Comparison of ENCODE assay signal across 8 cellular contexts in genomic region chr2:208025037-208025813, GRCh38. TPM values are rescaled to one million over a fixed set of nuclear protein-coding genes. Genes with fewer than 3 reads are reported as not detected.
DNase-seq lines count a peak whose midpoint lies in the region; ATAC-seq and TF ChIP-seq lines count a peak whose summit lies in the region.

Gene PLEKHM3, minus strand, starts transcription at chr2:208025527. Its CDS starts 23,888 bp downstream, at chr2:208001639.

- peak within 1 kb of the TSS; percentile 38 to 85 for H3K27ac ChIP-seq in coronary artery

- ATAC-seq in GM18868 (IDR thresholded peaks at IDR 0.05; ENCODE audit: unreplicated experiment), result peak; percentile 91
- ATAC-seq in HG03103 (IDR thresholded peaks at IDR 0.05; ENCODE audit: low read depth, unreplicated experiment), result peak; percentile 83
- peak; percentile 99 for ATAC-seq in left lobe of liver

- TF ChIP-seq CTCF in AG09309 (IDR thresholded peaks at IDR 0.05; ENCODE audit: control insufficient read depth, insufficient read depth, low read depth, low read length, missing control alignments) (no peak), coronary artery (IDR thresholded peaks at IDR 0.05) (no peak)

- DNase-seq in AG09309 (ENCODE audit: low read depth) (peak; percentile 48), NCI-H446 (lab: John Stamatoyannopoulos, UW) (peak; percentile 44 to 86), coronary artery (ENCODE audit: low spot score) (peak; percentile 89), left lobe of liver (ENCODE audit: low spot score) (peak; percentile 88)
- peak; percentile 86 for DNase-seq in activated CD4-positive, alpha-beta T cell treated with anti-CD3 and anti-CD28 coated beads for 48 hours
- peak; percentile 56 for DNase-seq in stimulated activated CD4-positive, alpha-beta T cell treated with anti-CD3 and anti-CD28 coated beads, Interleukin-2, amount 100 ng/mL, for 4 hours (ENCODE audit: low read depth)

- H3K4me3 ChIP-seq in AG09309 (ENCODE audit: control insufficient read depth, low read depth, low read length) (peak within 1 kb of the TSS; percentile 87), coronary artery (peak within 1 kb of the TSS; percentile 97)

RNA-seq across cellular contexts. Expression of gene PLEKHM3, which starts in this region (rescaled TPM):
- 8.5 TPM for total RNA-seq in left lobe of liver

Comparison
In these comparisons a context has a peak if more than half of its experiments do, and no peak if none do; other contexts are left out.
1. Peak in every context shown above with its lines: DNase-seq, ATAC-seq, H3K4me3 ChIP-seq and H3K27ac ChIP-seq.